1 cellular context compared by ENCODE assay signal in genomic region chr13:98746968-98747367, GRCh38.
TF ChIP-seq lines count a peak whose summit lies in the region.

No MANE protein-coding gene starts in this region.

TF ChIP-seq in HepG2, 621 proteins besides CTCF, POLR2A, EP300 and RAD21 (continued from another document and continues in another):
- no peak for TF ChIP-seq LRRFIP1 (CRISPR knock-in tag; conservative IDR thresholded peaks at IDR 0.05)
- 0 out of 2 replicates have a peak, but pooled peaks have one; percentile 21 for TF ChIP-seq JUNB (CRISPR knock-in tag; IDR thresholded peaks at IDR 0.05; ENCODE audit: borderline replicate concordance)
- TF ChIP-seq SMAD1 (CRISPR knock-in tag; IDR thresholded peaks at IDR 0.05; ENCODE audit: borderline replicate concordance, low read depth): no peak
- no peak for TF ChIP-seq HOXA7 (CRISPR knock-in tag; IDR thresholded peaks at IDR 0.05)
- no peak for TF ChIP-seq GTF2F1 (IDR thresholded peaks at IDR 0.05; ENCODE audit: low read length)
- TF ChIP-seq CENPBD1 (CRISPR knock-in tag; IDR thresholded peaks at IDR 0.05; ENCODE audit: borderline replicate concordance, low read depth): no peak
- TF ChIP-seq PLSCR1 (CRISPR knock-in tag; IDR thresholded peaks at IDR 0.05; ENCODE audit: borderline replicate concordance): no peak
- no peak for TF ChIP-seq ATF5 (CRISPR knock-in tag; IDR thresholded peaks at IDR 0.05; ENCODE audit: low read depth)
- no peak for TF ChIP-seq WIZ (CRISPR knock-in tag; IDR thresholded peaks at IDR 0.05)
- TF ChIP-seq ZNF101 (CRISPR knock-in tag; IDR thresholded peaks at IDR 0.05; ENCODE audit: borderline replicate concordance, low read depth): no peak
- TF ChIP-seq ZBTB7A (CRISPR knock-in tag; IDR thresholded peaks at IDR 0.05): no peak
- TF ChIP-seq ZNF709 (CRISPR knock-in tag; IDR thresholded peaks at IDR 0.05): no peak
- no peak for TF ChIP-seq AFF4 (CRISPR knock-in tag; IDR thresholded peaks at IDR 0.05)
- TF ChIP-seq HOMEZ (CRISPR knock-in tag; IDR thresholded peaks at IDR 0.05; ENCODE audit: low read depth): no peak
- TF ChIP-seq, protein P1, sequence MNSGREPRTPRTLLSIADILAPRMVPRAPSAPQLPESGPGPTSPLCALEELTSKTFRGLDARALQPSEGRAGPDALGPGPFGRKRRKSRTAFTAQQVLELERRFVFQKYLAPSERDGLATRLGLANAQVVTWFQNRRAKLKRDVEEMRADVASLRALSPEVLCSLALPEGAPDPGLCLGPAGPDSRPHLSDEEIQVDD (CRISPR knock-in tag; IDR thresholded peaks at IDR 0.05; ENCODE audit: borderline replicate concordance): no peak
- TF ChIP-seq ARID5B (CRISPR knock-in tag; IDR thresholded peaks at IDR 0.05): peak; percentile 62
- peak; percentile 94 for TF ChIP-seq CEBPB (IDR thresholded peaks at IDR 0.05; ENCODE audit: borderline replicate concordance, low read depth, low read length)
- no peak for TF ChIP-seq BCL6 (CRISPR knock-in tag; IDR thresholded peaks at IDR 0.05)
- no peak for TF ChIP-seq ZNF713 (CRISPR knock-in tag; IDR thresholded peaks at IDR 0.05)
- no peak for TF ChIP-seq ZNF431 (CRISPR knock-in tag; IDR thresholded peaks at IDR 0.05; ENCODE audit: borderline replicate concordance, low read depth)
- TF ChIP-seq RXRA (CRISPR knock-in tag; IDR thresholded peaks at IDR 0.05): no peak
- TF ChIP-seq MIXL1 (CRISPR knock-in tag; IDR thresholded peaks at IDR 0.05): no peak
- no peak for TF ChIP-seq THAP7 (CRISPR knock-in tag; IDR thresholded peaks at IDR 0.05)
- no peak for TF ChIP-seq MZF1 (CRISPR knock-in tag; IDR thresholded peaks at IDR 0.05; ENCODE audit: borderline replicate concordance)
- TF ChIP-seq GTF3A (CRISPR knock-in tag; conservative IDR thresholded peaks at IDR 0.05): no peak
- TF ChIP-seq NFKBIZ (CRISPR knock-in tag; IDR thresholded peaks at IDR 0.05): no peak
- TF ChIP-seq, protein P2, sequence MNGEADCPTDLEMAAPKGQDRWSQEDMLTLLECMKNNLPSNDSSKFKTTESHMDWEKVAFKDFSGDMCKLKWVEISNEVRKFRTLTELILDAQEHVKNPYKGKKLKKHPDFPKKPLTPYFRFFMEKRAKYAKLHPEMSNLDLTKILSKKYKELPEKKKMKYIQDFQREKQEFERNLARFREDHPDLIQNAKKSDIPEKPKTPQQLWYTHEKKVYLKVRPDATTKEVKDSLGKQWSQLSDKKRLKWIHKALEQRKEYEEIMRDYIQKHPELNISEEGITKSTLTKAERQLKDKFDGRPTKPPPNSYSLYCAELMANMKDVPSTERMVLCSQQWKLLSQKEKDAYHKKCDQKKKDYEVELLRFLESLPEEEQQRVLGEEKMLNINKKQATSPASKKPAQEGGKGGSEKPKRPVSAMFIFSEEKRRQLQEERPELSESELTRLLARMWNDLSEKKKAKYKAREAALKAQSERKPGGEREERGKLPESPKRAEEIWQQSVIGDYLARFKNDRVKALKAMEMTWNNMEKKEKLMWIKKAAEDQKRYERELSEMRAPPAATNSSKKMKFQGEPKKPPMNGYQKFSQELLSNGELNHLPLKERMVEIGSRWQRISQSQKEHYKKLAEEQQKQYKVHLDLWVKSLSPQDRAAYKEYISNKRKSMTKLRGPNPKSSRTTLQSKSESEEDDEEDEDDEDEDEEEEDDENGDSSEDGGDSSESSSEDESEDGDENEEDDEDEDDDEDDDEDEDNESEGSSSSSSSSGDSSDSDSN (CRISPR knock-in tag; IDR thresholded peaks at IDR 0.05): peak; percentile 25; the same call in 1 of the 2 replicates
- TF ChIP-seq, protein P3, sequence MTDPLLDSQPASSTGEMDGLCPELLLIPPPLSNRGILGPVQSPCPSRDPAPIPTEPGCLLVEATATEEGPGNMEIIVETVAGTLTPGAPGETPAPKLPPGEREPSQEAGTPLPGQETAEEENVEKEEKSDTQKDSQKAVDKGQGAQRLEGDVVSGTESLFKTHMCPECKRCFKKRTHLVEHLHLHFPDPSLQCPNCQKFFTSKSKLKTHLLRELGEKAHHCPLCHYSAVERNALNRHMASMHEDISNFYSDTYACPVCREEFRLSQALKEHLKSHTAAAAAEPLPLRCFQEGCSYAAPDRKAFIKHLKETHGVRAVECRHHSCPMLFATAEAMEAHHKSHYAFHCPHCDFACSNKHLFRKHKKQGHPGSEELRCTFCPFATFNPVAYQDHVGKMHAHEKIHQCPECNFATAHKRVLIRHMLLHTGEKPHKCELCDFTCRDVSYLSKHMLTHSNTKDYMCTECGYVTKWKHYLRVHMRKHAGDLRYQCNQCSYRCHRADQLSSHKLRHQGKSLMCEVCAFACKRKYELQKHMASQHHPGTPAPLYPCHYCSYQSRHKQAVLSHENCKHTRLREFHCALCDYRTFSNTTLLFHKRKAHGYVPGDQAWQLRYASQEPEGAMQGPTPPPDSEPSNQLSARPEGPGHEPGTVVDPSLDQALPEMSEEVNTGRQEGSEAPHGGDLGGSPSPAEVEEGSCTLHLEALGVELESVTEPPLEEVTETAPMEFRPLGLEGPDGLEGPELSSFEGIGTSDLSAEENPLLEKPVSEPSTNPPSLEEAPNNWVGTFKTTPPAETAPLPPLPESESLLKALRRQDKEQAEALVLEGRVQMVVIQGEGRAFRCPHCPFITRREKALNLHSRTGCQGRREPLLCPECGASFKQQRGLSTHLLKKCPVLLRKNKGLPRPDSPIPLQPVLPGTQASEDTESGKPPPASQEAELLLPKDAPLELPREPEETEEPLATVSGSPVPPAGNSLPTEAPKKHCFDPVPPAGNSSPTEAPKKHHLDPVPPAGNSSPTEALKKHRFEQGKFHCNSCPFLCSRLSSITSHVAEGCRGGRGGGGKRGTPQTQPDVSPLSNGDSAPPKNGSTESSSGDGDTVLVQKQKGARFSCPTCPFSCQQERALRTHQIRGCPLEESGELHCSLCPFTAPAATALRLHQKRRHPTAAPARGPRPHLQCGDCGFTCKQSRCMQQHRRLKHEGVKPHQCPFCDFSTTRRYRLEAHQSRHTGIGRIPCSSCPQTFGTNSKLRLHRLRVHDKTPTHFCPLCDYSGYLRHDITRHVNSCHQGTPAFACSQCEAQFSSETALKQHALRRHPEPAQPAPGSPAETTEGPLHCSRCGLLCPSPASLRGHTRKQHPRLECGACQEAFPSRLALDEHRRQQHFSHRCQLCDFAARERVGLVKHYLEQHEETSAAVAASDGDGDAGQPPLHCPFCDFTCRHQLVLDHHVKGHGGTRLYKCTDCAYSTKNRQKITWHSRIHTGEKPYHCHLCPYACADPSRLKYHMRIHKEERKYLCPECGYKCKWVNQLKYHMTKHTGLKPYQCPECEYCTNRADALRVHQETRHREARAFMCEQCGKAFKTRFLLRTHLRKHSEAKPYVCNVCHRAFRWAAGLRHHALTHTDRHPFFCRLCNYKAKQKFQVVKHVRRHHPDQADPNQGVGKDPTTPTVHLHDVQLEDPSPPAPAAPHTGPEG (CRISPR knock-in tag; IDR thresholded peaks at IDR 0.05): no peak
- TF ChIP-seq NR2F1 (CRISPR knock-in tag; IDR thresholded peaks at IDR 0.05): 0 out of 4 replicates have a peak, but pooled peaks of 1 of the 2 experiments have one; percentile 36
- TF ChIP-seq CREBL2 (CRISPR knock-in tag; IDR thresholded peaks at IDR 0.05; ENCODE audit: borderline replicate concordance): no peak
- no peak for TF ChIP-seq AGO1 (IDR thresholded peaks at IDR 0.05; ENCODE audit: low read depth, low read length, poor library complexity, severe bottlenecking)
